Comparison of ENCODE assay signal across 10 cellular contexts in genomic region chrX:1486749-1487361, GRCh38. TPM values are rescaled to one million over a fixed set of nuclear protein-coding genes. Genes with fewer than 3 reads are reported as not detected.
DNase-seq lines count a peak whose midpoint lies in the region; ATAC-seq, FAIRE-seq and TF ChIP-seq lines count a peak whose summit lies in the region.
"Had no signal": no experiment of that assay in that cellular context is flagged by ENCODE, and none has a peak within 500 bp of the region (broad histone marks: within the 10 kb centered on the region; RNA-seq: fewer than 3 reads in every experiment).

No MANE protein-coding gene starts in this region.

- no peak overlapping the region for H3K4me2 ChIP-seq in K562 (ENCODE audit: insufficient read depth, low read length)
- H3K4me2 ChIP-seq: KMS-11 had no signal

- H3K27me3 Mint-ChIP-seq in nephron progenitor cell (ENCODE audit: low read depth, poor library complexity): peaks cover 4% of the 10 kb centered on the region

- H3K4me3 ChIP-seq in K562 (no peak overlapping the region), lower lobe of right lung (no peak overlapping the region), upper lobe of right lung (no peak overlapping the region)

- H3K9me3 ChIP-seq in K562 (replicated peaks; ENCODE audit: control insufficient read depth, insufficient read depth, low read depth, low read length) (0 out of 2 replicates have a peak, but pooled peaks cover 2% of the 10 kb centered on the region), lower lobe of right lung (no peaks in the 10 kb centered on the region), upper lobe of right lung (no peaks in the 10 kb centered on the region)

- peaks cover 4% of the 10 kb centered on the region for H3K4me1 Mint-ChIP-seq in nephron progenitor cell

- H3K9ac ChIP-seq in K562 (ENCODE audit: insufficient read depth in 1 of 2, low read depth in 2 of 2, low read length in 2 of 2): peak overlapping the region in 1 of 2 experiments; percentile 36; a peak in 2 of 4 replicates
- H3K9ac ChIP-seq: KMS-11 had no signal

- H4K20me1 ChIP-seq in K562 (replicated peaks; ENCODE audit: control insufficient read depth, insufficient read depth, low read length): no peaks in the 10 kb centered on the region

- no peak for FAIRE-seq in K562 (lab: Jason Lieb, UNC)

- DNase-seq in Right ventricle myocardium inferior (ENCODE audit: missing footprints): no peak
- no peak for DNase-seq in cardiac septum (ENCODE audit: low spot score)
- DNase-seq in K562 (ENCODE audit: extremely low read depth in 1 of 4, low spot score in 3 of 4): no peak
- no peak for DNase-seq in lower lobe of right lung
- DNase-seq in upper lobe of right lung: no peak
- no peak for DNase-seq in DMS114 treated with DMSO at 0.1 percent for 48 hours (lab: John Stamatoyannopoulos, UW; ENCODE audit: unreplicated experiment)
- DNase-seq in nephron progenitor cell: no peak
- DNase-seq: NCI-H2171 treated with DMSO at 0.1 percent for 48 hours had no signal

- H3K9me1 ChIP-seq in K562 (ENCODE audit: control insufficient read depth, insufficient read depth, low read length): no peaks in the 10 kb centered on the region

- TF ChIP-seq POLR2A in K562 (conservative IDR thresholded peaks at IDR 0.05): no peak

- H3K27me3 ChIP-seq in K562 (ENCODE audit: control insufficient read depth in 2 of 2, insufficient read depth in 2 of 2, low read length in 2 of 2): no peaks in the 10 kb centered on the region
- no peaks in the 10 kb centered on the region for H3K27me3 ChIP-seq in lower lobe of right lung (ENCODE audit: low read depth)
- no peaks in the 10 kb centered on the region for H3K27me3 ChIP-seq in upper lobe of right lung

- H3K36me3 Mint-ChIP-seq in nephron progenitor cell (ENCODE audit: low read depth): peaks cover 4% of the 10 kb centered on the region

- CTCF ChIA-PET in K562 (lab: Yijun Ruan, JAX; ENCODE audit: low intra/inter-chr PET ratio): no interaction called here

- H3K27ac Mint-ChIP-seq in nephron progenitor cell: no peak overlapping the region

- peaks cover 26% of the 10 kb centered on the region for H3K9me3 Mint-ChIP-seq in nephron progenitor cell

- 23% methylated on average over 7 of the region's 18 CpGs for WGBS in K562 (ENCODE audit: insufficient coverage, low coverage, missing lambda C conversion rate)

- ATAC-seq in Right ventricle myocardium inferior (peak; percentile 72), K562 (peak; percentile 60), lower lobe of right lung (peak; percentile 49 to 71), upper lobe of right lung (peak; percentile 73), GM21529 (IDR thresholded peaks at IDR 0.05; ENCODE audit: unreplicated experiment) (no peak)

- in situ Hi-C loops in K562 (cut with MboI): no loop called here

- H3K79me2 ChIP-seq in K562 (ENCODE audit: control insufficient read depth, insufficient read depth, low read length): no peaks in the 10 kb centered on the region

- H3K4me1 ChIP-seq in K562 (replicated peaks in 1 of 2; ENCODE audit: control insufficient read depth in 2 of 2, insufficient read depth in 2 of 2, low read length in 2 of 2) (peaks cover 3 to 5% of the 10 kb centered on the region in 2 experiments), lower lobe of right lung (peaks cover 4% of the 10 kb centered on the region), upper lobe of right lung (peaks cover 3% of the 10 kb centered on the region)

- no peak overlapping the region for H3K4me3 Mint-ChIP-seq in nephron progenitor cell

- intact Hi-C loops in Right ventricle myocardium inferior (cut with DNase I): loop anchor here (5.0 kb wide), 1 partner anchor 50 kb away; the partner anchor contains the start of gene P2RY8
- intact Hi-C loops in cardiac septum (cut with DNase I): no loop called here
- intact Hi-C loops in K562 (cut with micrococcal nuclease): no loop called here
- intact Hi-C loops in lower lobe of right lung (cut with DNase I): no loop called here
- intact Hi-C loops in upper lobe of right lung (cut with DNase I): no loop called here

- TF ChIP-seq EP300 in K562 (IDR thresholded peaks at IDR 0.05; ENCODE audit: low read length): no peak

- H2AFZ ChIP-seq in K562 (ENCODE audit: low read depth, low read length): peak overlapping the region; percentile 68; the same call in 1 of the 2 replicates

- no peak overlapping the region for H3K27ac ChIP-seq in K562 (ENCODE audit: extremely low read depth, low read depth, low read length)
- peak overlapping the region; percentile 78 for H3K27ac ChIP-seq in lower lobe of right lung
- H3K27ac ChIP-seq in upper lobe of right lung: peak overlapping the region; percentile 71
- H3K27ac ChIP-seq: KMS-11 had no signal

- POLR2A ChIA-PET in K562 (lab: Yijun Ruan, JAX): no interaction called here

- H3K36me3 ChIP-seq in K562 (ENCODE audit: control insufficient read depth, insufficient read depth, low read length): no peaks in the 10 kb centered on the region
- H3K36me3 ChIP-seq in lower lobe of right lung: no peaks in the 10 kb centered on the region
- H3K36me3 ChIP-seq in upper lobe of right lung: no peaks in the 10 kb centered on the region

- no TSS peak for BruUV-seq in K562 (replicated peaks; lab: Mats Ljungman, UMichigan)

- no peak for TF ChIP-seq RAD21 in K562 (CRISPR knock-in tag; conservative IDR thresholded peaks at IDR 0.05 in 1 of 2, IDR thresholded peaks at IDR 0.05 in 1 of 2)

- TF ChIP-seq CTCF in K562 (IDR thresholded peaks at IDR 0.05 in 2 of 3, conservative IDR thresholded peaks at IDR 0.05 in 1 of 3; ENCODE audit: insufficient read depth in 2 of 3, low read depth in 1 of 3, low read length in 3 of 3): no peak
- no peak for TF ChIP-seq CTCF in lower lobe of right lung (IDR thresholded peaks at IDR 0.05)
- TF ChIP-seq CTCF in upper lobe of right lung (IDR thresholded peaks at IDR 0.05): no peak
- no peak for TF ChIP-seq CTCF in nephron progenitor cell (IDR thresholded peaks at IDR 0.05)

TF ChIP-seq in K562, 482 proteins besides CTCF, POLR2A, EP300 and RAD21 (continues in another document):
- no peak for TF ChIP-seq ZZZ3 (IDR thresholded peaks at IDR 0.05)

RNA-seq across cellular contexts. Expression of gene ASMTL, which starts 34.1 kb away (rescaled TPM):
- total RNA-seq in Right ventricle myocardium inferior (33.1 TPM), cardiac septum (26.8 TPM), K562 (2014; rRNA removed) (11.8 and 12.2 TPM in 2 replicates), K562 (2014; rRNA removed; fragmentation: Illumina TruSeq; extraction: Trizol) (3.9 and 4.4 TPM in 2 replicates), K562 (2015; rRNA removed; fragmentation: Illumina TruSeq; extraction: Trizol) (7.1 and 8.2 TPM in 2 replicates), K562 (2021) (18.0 and 20.6 TPM in 2 replicates), lower lobe of right lung (19.1 TPM), upper lobe of right lung (23.8 TPM)
- total RNA-seq in K562 (2011; cell fraction: chromatin; rRNA removed; ENCODE audit: low replicate concordance): 21.1 and 30.0 TPM in 2 replicates
- 19.0 and 21.1 TPM in 2 replicates for total RNA-seq in K562 (2011; cell fraction: nucleolus; rRNA removed)
- total RNA-seq in K562 (2011; cell fraction: nucleoplasm; rRNA removed): 16.6 and 25.3 TPM in 2 replicates
- polyA plus RNA-seq in K562 (2011; rRNA removed) (7.8 and 13.9 TPM in 2 replicates), K562 (2014; fragmentation: Illumina TruSeq; extraction: Trizol) (7.6 and 11.9 TPM in 2 replicates), K562 (2014; fragmentation: Nextera tagmentation; extraction: Ambion mirVana) (1 to 10 TPM in 1 of 2 experiments, under 1 TPM in 1; 0.56 to 1.2 TPM), K562 (2014; rRNA removed) (17.1 and 20.3 TPM in 2 replicates)
- 11.3 and 16.3 TPM in 2 replicates for polyA plus RNA-seq in K562 (2011; cell fraction: cytosol; rRNA removed)
- polyA plus RNA-seq in K562 (2011; cell fraction: nucleus; rRNA removed): 15.2 and 17.1 TPM in 2 replicates
- 12.1 and 26.9 TPM in 2 replicates for polyA plus RNA-seq in K562 (2012)
- 5.0 and 5.6 TPM in 2 replicates for polyA minus RNA-seq in K562 (2011; rRNA and poly(A)+ RNA removed)
- polyA minus RNA-seq in K562 (2011; cell fraction: cytosol; rRNA and poly(A)+ RNA removed): 6.2 and 11.7 TPM in 2 replicates
- polyA minus RNA-seq in K562 (2011; cell fraction: nucleus; rRNA and poly(A)+ RNA removed): 5.3 and 7.9 TPM in 2 replicates

RNA-seq across cellular contexts. Expression of gene P2RY8, which starts 50.1 kb away (rescaled TPM):
- total RNA-seq in Right ventricle myocardium inferior: 1.9 TPM
- 1.5 TPM for total RNA-seq in cardiac septum
- 0.12 TPM in 1 of 2 replicates, not detected in the other for total RNA-seq in K562 (2011; cell fraction: chromatin; rRNA removed; ENCODE audit: low replicate concordance)
- 0.50 TPM in 1 of 2 replicates, not detected in the other for total RNA-seq in K562 (2011; cell fraction: nucleolus; rRNA removed)
- not detected in 2 replicates for total RNA-seq in K562 (2011; cell fraction: nucleoplasm; rRNA removed)
- total RNA-seq in K562 (2014; rRNA removed): 0.08 and 0.09 TPM in 2 replicates
- total RNA-seq in K562 (2014; rRNA removed; fragmentation: Illumina TruSeq; extraction: Trizol): 0.03 and 0.04 TPM in 2 replicates
- total RNA-seq in K562 (2015; rRNA removed; fragmentation: Illumina TruSeq; extraction: Trizol): 0.57 and 0.69 TPM in 2 replicates
- total RNA-seq in K562 (2021): 0.31 and 0.72 TPM in 2 replicates
- polyA plus RNA-seq in K562 (2011; rRNA removed): not detected in 2 replicates
- polyA plus RNA-seq in K562 (2011; cell fraction: cytosol; rRNA removed): 0.03 and 0.06 TPM in 2 replicates
- 0.06 TPM in 1 of 2 replicates, not detected in the other for polyA plus RNA-seq in K562 (2011; cell fraction: nucleus; rRNA removed)
- polyA plus RNA-seq in K562 (2012): 0.65 and 4.6 TPM in 2 replicates
- polyA plus RNA-seq in K562 (2014; fragmentation: Illumina TruSeq; extraction: Trizol): 0.07 and 0.14 TPM in 2 replicates
- polyA plus RNA-seq in K562 (2014; fragmentation: Nextera tagmentation; extraction: Ambion mirVana): not detected
- 0.04 and 0.07 TPM in 2 replicates for polyA plus RNA-seq in K562 (2014; rRNA removed)
- not detected in 2 replicates for polyA minus RNA-seq in K562 (2011; rRNA and poly(A)+ RNA removed)
- polyA minus RNA-seq in K562 (2011; cell fraction: cytosol; rRNA and poly(A)+ RNA removed): not detected in 2 replicates
- polyA minus RNA-seq in K562 (2011; cell fraction: nucleus; rRNA and poly(A)+ RNA removed): not detected in 2 replicates
- 3.0 TPM for total RNA-seq in lower lobe of right lung
- total RNA-seq in upper lobe of right lung: 3.1 TPM
